18 cellular contexts compared by ENCODE assay signal in genomic region chr17:9108166-9108565, GRCh38.
"Had no signal": no experiment of that assay in that cellular context is flagged by ENCODE, and none has a peak within 500 bp of the region (broad histone marks: within the 10 kb centered on the region; RNA-seq: fewer than 3 reads in every experiment).

No MANE protein-coding gene starts in this region.

- H3K9me3 Mint-ChIP-seq: activated naive CD4-positive, alpha-beta T cell treated with anti-CD3 and anti-CD28 coated beads for 36 hours; activated T-helper 17 cell treated with anti-CD3 and anti-CD28 coated beads, Interleukin-2, amount 50 U/mL, for 72 hours; brain; nephron; stimulated activated naive B cell treated with anti-CD40 and anti-IgM and Interleukin-4, amounts not matched to agents 10 μg/mL and 1 μg/mL and 100 μg/mL, for 72 hours had no signal

- H3K36me3 Mint-ChIP-seq: brain; stimulated activated naive B cell treated with anti-CD40 and anti-IgM and Interleukin-4, amounts not matched to agents 10 μg/mL and 1 μg/mL and 100 μg/mL, for 72 hours had no signal

- H3K4me1 Mint-ChIP-seq: activated T-helper 17 cell treated with anti-CD3 and anti-CD28 coated beads, Interleukin-2, amount 50 U/mL, for 72 hours; stimulated activated naive B cell treated with anti-CD40 and anti-IgM and Interleukin-4, amounts not matched to agents 10 μg/mL and 1 μg/mL and 100 μg/mL, for 72 hours had no signal

- H3K36me3 ChIP-seq: left lung, spleen, upper lobe of right lung, WERI-Rb-1 had no signal

- H3K27me3 ChIP-seq: left lung, upper lobe of right lung had no signal

- H3K27ac ChIP-seq: dorsolateral prefrontal cortex, epithelial cell of prostate, left lung, spleen, upper lobe of right lung, WERI-Rb-1 had no signal

- H3K4me3 ChIP-seq: dorsolateral prefrontal cortex, left lung, spleen, upper lobe of right lung had no signal

- H3K9me3 ChIP-seq: left lung, spleen, upper lobe of right lung had no signal

- H3K27me3 Mint-ChIP-seq: brain; stimulated activated naive B cell treated with anti-CD40 and anti-IgM and Interleukin-4, amounts not matched to agents 10 μg/mL and 1 μg/mL and 100 μg/mL, for 72 hours had no signal

- DNase-seq: activated CD4-positive, alpha-beta T cell treated with anti-CD3 and anti-CD28 coated beads, Interleukin-2, amount 50 U/mL, for 48 hours; activated naive CD4-positive, alpha-beta T cell treated with anti-CD3 and anti-CD28 coated beads for 36 hours; anterior cingulate cortex; caudate nucleus; foreskin melanocyte; glutamatergic neuron; left lung; midbrain; occipital lobe; spleen; stimulated activated naive B cell treated with anti-CD40 and anti-IgM and Interleukin-4, amounts not matched to agents 10 μg/mL and 1 μg/mL and 100 μg/mL, for 72 hours; upper lobe of right lung; WERI-Rb-1 had no signal

- ATAC-seq: activated T-helper 17 cell treated with anti-CD3 and anti-CD28 coated beads, Interleukin-2, amount 50 U/mL, for 72 hours; left lung; stimulated activated naive B cell treated with anti-CD40 and anti-IgM and Interleukin-4, amounts not matched to agents 10 μg/mL and 1 μg/mL and 100 μg/mL, for 72 hours; upper lobe of right lung had no signal

- H3K4me3 Mint-ChIP-seq: activated naive CD4-positive, alpha-beta T cell treated with anti-CD3 and anti-CD28 coated beads for 36 hours; activated T-helper 17 cell treated with anti-CD3 and anti-CD28 coated beads, Interleukin-2, amount 50 U/mL, for 72 hours; brain; nephron; stimulated activated naive B cell treated with anti-CD40 and anti-IgM and Interleukin-4, amounts not matched to agents 10 μg/mL and 1 μg/mL and 100 μg/mL, for 72 hours had no signal

- H3K4me1 ChIP-seq: left lung, spleen, upper lobe of right lung had no signal

- H3K27ac Mint-ChIP-seq: activated naive CD4-positive, alpha-beta T cell treated with anti-CD3 and anti-CD28 coated beads for 36 hours; activated T-helper 17 cell treated with anti-CD3 and anti-CD28 coated beads, Interleukin-2, amount 50 U/mL, for 72 hours; brain; stimulated activated naive B cell treated with anti-CD40 and anti-IgM and Interleukin-4, amounts not matched to agents 10 μg/mL and 1 μg/mL and 100 μg/mL, for 72 hours had no signal
